In the genomic region with DNA sequence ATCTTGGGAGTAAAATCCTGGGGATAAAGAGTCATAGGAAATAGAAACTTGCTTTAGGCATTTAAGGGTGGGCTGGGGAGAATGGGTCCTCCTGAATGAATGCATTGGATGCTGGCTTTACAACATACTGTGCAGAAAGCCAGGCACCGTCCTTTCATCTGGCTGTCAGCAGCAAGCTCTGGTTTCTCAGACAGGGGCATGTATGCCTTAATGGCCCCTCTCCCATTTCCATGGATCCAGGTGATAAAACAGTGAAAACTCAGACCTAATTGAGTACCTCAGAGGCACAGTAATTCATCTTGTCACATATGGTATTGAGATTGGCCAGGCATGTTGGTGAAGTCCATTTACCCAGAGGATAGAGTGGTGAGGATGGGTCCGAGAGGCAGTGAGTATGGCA, we compare ENCODE assay signal across 6 cellular contexts. TPM values are rescaled to one million over a fixed set of nuclear protein-coding genes. Genes with fewer than 3 reads are reported as not detected.
"Had no signal": no experiment of that assay in that cellular context is flagged by ENCODE, and none has a peak within 500 bp of the region (broad histone marks: within the 10 kb centered on the region; RNA-seq: fewer than 3 reads in every experiment).

No MANE protein-coding gene starts in this region.

- H2AFZ ChIP-seq: GM23338 had no signal

- H3K4me3 Mint-ChIP-seq: GM23338, H9 had no signal

- H3K27ac Mint-ChIP-seq: GM23338, H9 had no signal

- H3K4me3 ChIP-seq: GM23338 had no signal

- H3K9me3 Mint-ChIP-seq: GM23338 had no signal

- H3K4me1 Mint-ChIP-seq: GM23338, H9 had no signal

- DNase-seq: H9, HCEC 1CT, IMR-90 had no signal

- H3K4me2 ChIP-seq: GM23338 had no signal

RNA-seq across cellular contexts. Expression of gene TEDDM1, which starts 18.5 kb away (rescaled TPM):
- total RNA-seq: GM23338, H1, H9, HT-29, IMR-90 had no signal
- polyA plus RNA-seq: GM23338, H1, IMR-90 had no signal

RNA-seq across cellular contexts. Expression of gene RGSL1, which starts 31.0 kb away (rescaled TPM):
- total RNA-seq: GM23338, H1, H9, HT-29, IMR-90 had no signal
- polyA plus RNA-seq: GM23338, H1, IMR-90 had no signal
